In the genomic region with DNA sequence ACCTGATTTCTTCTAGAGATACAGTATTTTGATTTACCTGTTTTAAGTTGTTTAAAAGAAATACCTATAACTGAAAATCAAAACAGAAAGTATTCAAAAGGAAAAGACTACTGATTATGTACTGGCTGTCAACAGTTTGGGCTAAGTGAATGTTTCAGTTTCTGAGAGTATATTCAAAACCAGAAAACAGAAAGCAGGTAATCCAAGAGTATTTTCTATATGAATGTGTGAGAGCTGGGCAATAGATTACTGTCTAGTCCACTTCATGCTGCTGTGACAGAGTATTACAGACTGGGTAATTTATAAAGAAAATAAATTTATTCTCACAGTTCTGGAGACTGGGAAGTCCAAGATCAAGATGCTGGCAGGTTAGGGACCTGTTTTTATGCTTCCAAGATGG, we compare ENCODE assay signal across 1 cellular context.
TF ChIP-seq lines count a peak whose summit lies in the region.

No MANE protein-coding gene starts in this region.

TF ChIP-seq in GM12878, 131 proteins besides CTCF, POLR2A, EP300 and RAD21 (continued from another document):
- TF ChIP-seq EZH2 (IDR thresholded peaks at IDR 0.05; ENCODE audit: borderline replicate concordance, control insufficient read depth, low read depth, low read length) (no peak), SIX5 (IDR thresholded peaks at IDR 0.05; ENCODE audit: low read depth, low read length, severe bottlenecking) (no peak), CHD1 (IDR thresholded peaks at IDR 0.05; ENCODE audit: low read depth, low read length) (no peak), MYB (IDR thresholded peaks at IDR 0.05; ENCODE audit: borderline replicate concordance, low read depth, low read length) (no peak), MYC (IDR thresholded peaks at IDR 0.05; ENCODE audit: insufficient read depth, insufficient read length, insufficient replicate concordance, low read length, severe bottlenecking) (no peak), E2F4 (IDR thresholded peaks at IDR 0.05; ENCODE audit: low read depth, low read length) (no peak), CHD2 (IDR thresholded peaks at IDR 0.05; ENCODE audit: borderline replicate concordance, low read depth, low read length) (no peak), RCOR1 (conservative IDR thresholded peaks at IDR 0.05; ENCODE audit: low read depth, low read length) (no peak), JUNB (IDR thresholded peaks at IDR 0.05) (peak; percentile 97), SPI1 (IDR thresholded peaks at IDR 0.05; ENCODE audit: borderline replicate concordance, insufficient read depth, low read depth, low read length) (no peak), ZNF217 (IDR thresholded peaks at IDR 0.05) (peak; percentile 90; the same call in 1 of the 2 replicates), TBL1XR1 (IDR thresholded peaks at IDR 0.05; ENCODE audit: low read depth, low read length) (peak; percentile 70), PML (IDR thresholded peaks at IDR 0.05; ENCODE audit: low read length) (no peak), FOXM1 (IDR thresholded peaks at IDR 0.05; ENCODE audit: low read depth, low read length) (peak; percentile 42; the same call in 1 of the 2 replicates), CREM (IDR thresholded peaks at IDR 0.05; ENCODE audit: low read depth) (peak; percentile 16; the same call in 1 of the 2 replicates), PRDM15 (CRISPR knock-in tag; IDR thresholded peaks at IDR 0.05) (no peak), BCL11A (IDR thresholded peaks at IDR 0.05; ENCODE audit: low read depth, low read length) (no peak), TCF3 (IDR thresholded peaks at IDR 0.05; ENCODE audit: borderline replicate concordance, insufficient read depth, low read depth, low read length) (no peak), ETV6 (conservative IDR thresholded peaks at IDR 0.05 in 1 of 2, IDR thresholded peaks at IDR 0.05 in 1 of 2; ENCODE audit: borderline replicate concordance in 1 of 2, low read depth in 1 of 2) (peak in 1 of 2 experiments; percentile 48; a peak in 1 of 4 replicates), STAT1 (conservative IDR thresholded peaks at IDR 0.05) (no peak), ZNF24 (IDR thresholded peaks at IDR 0.05) (no peak), SIN3A (IDR thresholded peaks at IDR 0.05; ENCODE audit: low read depth, low read length) (no peak), RUNX3 (IDR thresholded peaks at IDR 0.05; ENCODE audit: low read length) (peak; percentile 47), SRF (IDR thresholded peaks at IDR 0.05; ENCODE audit: low read depth in 2 of 2, low read length in 2 of 2) (no peak), NRF1 (conservative IDR thresholded peaks at IDR 0.05; ENCODE audit: low read depth, low read length) (no peak), NFYA (IDR thresholded peaks at IDR 0.05; ENCODE audit: borderline replicate concordance, low read depth, low read length) (no peak), CEBPB (IDR thresholded peaks at IDR 0.05; ENCODE audit: borderline replicate concordance in 1 of 2, low read depth in 2 of 2, low read length in 2 of 2) (no peak), IKZF2 (IDR thresholded peaks at IDR 0.05) (peak; percentile 17 to 51; a peak in 1 of 4 replicates), GABPA (IDR thresholded peaks at IDR 0.05; ENCODE audit: low read depth) (peak; percentile 26; the same call in 1 of the 2 replicates), YBX1 (IDR thresholded peaks at IDR 0.05) (no peak), EED (IDR thresholded peaks at IDR 0.05; ENCODE audit: low read depth) (no peak), MTA2 (IDR thresholded peaks at IDR 0.05; ENCODE audit: low read depth) (0 out of 2 replicates have a peak, but pooled peaks have one; percentile 18), SKIL (IDR thresholded peaks at IDR 0.05; ENCODE audit: low read depth, poor library complexity, severe bottlenecking) (peak; percentile 46)
- TF ChIP-seq, protein P1, sequence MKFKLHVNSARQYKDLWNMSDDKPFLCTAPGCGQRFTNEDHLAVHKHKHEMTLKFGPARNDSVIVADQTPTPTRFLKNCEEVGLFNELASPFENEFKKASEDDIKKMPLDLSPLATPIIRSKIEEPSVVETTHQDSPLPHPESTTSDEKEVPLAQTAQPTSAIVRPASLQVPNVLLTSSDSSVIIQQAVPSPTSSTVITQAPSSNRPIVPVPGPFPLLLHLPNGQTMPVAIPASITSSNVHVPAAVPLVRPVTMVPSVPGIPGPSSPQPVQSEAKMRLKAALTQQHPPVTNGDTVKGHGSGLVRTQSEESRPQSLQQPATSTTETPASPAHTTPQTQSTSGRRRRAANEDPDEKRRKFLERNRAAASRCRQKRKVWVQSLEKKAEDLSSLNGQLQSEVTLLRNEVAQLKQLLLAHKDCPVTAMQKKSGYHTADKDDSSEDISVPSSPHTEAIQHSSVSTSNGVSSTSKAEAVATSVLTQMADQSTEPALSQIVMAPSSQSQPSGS (IDR thresholded peaks at IDR 0.05; ENCODE audit: low read length): peak; percentile 68
- TF ChIP-seq, protein P2, sequence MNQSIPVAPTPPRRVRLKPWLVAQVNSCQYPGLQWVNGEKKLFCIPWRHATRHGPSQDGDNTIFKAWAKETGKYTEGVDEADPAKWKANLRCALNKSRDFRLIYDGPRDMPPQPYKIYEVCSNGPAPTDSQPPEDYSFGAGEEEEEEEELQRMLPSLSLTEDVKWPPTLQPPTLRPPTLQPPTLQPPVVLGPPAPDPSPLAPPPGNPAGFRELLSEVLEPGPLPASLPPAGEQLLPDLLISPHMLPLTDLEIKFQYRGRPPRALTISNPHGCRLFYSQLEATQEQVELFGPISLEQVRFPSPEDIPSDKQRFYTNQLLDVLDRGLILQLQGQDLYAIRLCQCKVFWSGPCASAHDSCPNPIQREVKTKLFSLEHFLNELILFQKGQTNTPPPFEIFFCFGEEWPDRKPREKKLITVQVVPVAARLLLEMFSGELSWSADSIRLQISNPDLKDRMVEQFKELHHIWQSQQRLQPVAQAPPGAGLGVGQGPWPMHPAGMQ (IDR thresholded peaks at IDR 0.05; ENCODE audit: borderline replicate concordance): no peak
- TF ChIP-seq, protein P3, sequence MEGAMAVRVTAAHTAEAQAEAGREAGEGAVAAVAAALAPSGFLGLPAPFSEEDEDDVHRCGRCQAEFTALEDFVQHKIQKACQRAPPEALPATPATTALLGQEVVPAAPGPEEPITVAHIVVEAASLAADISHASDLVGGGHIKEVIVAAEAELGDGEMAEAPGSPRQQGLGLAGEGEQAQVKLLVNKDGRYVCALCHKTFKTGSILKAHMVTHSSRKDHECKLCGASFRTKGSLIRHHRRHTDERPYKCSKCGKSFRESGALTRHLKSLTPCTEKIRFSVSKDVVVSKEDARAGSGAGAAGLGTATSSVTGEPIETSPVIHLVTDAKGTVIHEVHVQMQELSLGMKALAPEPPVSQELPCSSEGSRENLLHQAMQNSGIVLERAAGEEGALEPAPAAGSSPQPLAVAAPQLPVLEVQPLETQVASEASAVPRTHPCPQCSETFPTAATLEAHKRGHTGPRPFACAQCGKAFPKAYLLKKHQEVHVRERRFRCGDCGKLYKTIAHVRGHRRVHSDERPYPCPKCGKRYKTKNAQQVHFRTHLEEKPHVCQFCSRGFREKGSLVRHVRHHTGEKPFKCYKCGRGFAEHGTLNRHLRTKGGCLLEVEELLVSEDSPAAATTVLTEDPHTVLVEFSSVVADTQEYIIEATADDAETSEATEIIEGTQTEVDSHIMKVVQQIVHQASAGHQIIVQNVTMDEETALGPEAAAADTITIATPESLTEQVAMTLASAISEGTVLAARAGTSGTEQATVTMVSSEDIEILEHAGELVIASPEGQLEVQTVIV (IDR thresholded peaks at IDR 0.05; ENCODE audit: borderline replicate concordance, partially characterized antibody): no peak
- TF ChIP-seq, protein P4, sequence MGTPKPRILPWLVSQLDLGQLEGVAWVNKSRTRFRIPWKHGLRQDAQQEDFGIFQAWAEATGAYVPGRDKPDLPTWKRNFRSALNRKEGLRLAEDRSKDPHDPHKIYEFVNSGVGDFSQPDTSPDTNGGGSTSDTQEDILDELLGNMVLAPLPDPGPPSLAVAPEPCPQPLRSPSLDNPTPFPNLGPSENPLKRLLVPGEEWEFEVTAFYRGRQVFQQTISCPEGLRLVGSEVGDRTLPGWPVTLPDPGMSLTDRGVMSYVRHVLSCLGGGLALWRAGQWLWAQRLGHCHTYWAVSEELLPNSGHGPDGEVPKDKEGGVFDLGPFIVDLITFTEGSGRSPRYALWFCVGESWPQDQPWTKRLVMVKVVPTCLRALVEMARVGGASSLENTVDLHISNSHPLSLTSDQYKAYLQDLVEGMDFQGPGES (IDR thresholded peaks at IDR 0.05): no peak
- TF ChIP-seq, protein P5, sequence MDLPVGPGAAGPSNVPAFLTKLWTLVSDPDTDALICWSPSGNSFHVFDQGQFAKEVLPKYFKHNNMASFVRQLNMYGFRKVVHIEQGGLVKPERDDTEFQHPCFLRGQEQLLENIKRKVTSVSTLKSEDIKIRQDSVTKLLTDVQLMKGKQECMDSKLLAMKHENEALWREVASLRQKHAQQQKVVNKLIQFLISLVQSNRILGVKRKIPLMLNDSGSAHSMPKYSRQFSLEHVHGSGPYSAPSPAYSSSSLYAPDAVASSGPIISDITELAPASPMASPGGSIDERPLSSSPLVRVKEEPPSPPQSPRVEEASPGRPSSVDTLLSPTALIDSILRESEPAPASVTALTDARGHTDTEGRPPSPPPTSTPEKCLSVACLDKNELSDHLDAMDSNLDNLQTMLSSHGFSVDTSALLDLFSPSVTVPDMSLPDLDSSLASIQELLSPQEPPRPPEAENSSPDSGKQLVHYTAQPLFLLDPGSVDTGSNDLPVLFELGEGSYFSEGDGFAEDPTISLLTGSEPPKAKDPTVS (IDR thresholded peaks at IDR 0.05; ENCODE audit: low read depth, low read length): no peak
